8 cellular contexts compared by ENCODE assay signal in the genomic region with DNA sequence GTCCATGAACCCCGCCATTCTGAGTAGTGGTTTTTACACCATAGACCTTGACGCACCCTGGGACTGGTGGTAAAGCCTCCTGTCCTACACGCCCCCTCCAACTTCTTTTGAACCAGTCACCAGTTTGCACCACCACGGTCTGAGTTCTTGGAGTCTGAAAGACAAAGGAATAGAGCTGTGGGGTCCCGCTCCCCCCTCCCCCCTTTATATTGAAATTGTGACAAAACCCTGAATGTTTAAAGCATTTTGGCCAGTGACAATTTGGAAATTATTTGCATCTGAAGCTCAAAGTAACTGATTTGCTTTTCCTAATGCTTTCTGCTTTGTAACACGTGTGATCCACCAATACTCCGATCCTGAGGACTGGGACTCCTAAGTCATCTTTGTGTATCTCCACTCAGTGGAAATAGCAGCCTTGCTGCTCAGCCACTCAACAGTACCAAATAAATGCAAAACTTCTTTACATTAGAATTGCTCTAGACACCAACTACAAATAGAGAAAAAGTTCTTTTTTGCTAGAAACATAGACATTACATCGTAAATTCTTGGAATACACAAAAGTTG. TPM values are rescaled to one million over a fixed set of nuclear protein-coding genes. Genes with fewer than 3 reads are reported as not detected.
DNase-seq lines count a peak whose midpoint lies in the region; ATAC-seq and TF ChIP-seq lines count a peak whose summit lies in the region.

No MANE protein-coding gene starts in this region.

- dilution Hi-C loops in IMR-90 (cut with HindIII; ENCODE audit: low sequenced_read_pairs, unreplicated experiment), result no loop called here

- H3K23ac ChIP-seq in IMR-90 (ENCODE audit: low read depth, low read length), result peak overlapping the region; percentile 59

- CTCF ChIA-PET in IMR-90 (lab: Yijun Ruan, JAX), result interaction anchor here (0.6 kb wide), 1 partner anchor 135 kb away, joined by 3 read pairs; no protein-coding TSS in a partner anchor

- H3K9ac ChIP-seq in ES-I3 (ENCODE audit: low read depth, low read length), result peak overlapping the region; percentile 88
- H3K9ac ChIP-seq in IMR-90 (ENCODE audit: low read depth, low read length), result peak overlapping the region; percentile 85

- peak overlapping the region; percentile 54 for H2AK5ac ChIP-seq in IMR-90 (ENCODE audit: low read depth, low read length)

- H2AFZ ChIP-seq in IMR-90 (replicated peaks; ENCODE audit: low read length, poor library complexity), result peak overlapping the region; percentile 98

- H3K56ac ChIP-seq in IMR-90 (ENCODE audit: extremely low read depth, insufficient read depth, low read length), result peak overlapping the region; percentile 57

- peaks cover 12 to 36% of the 10 kb centered on the region in 2 experiments for H3K79me1 ChIP-seq in IMR-90 (ENCODE audit: low read depth in 1 of 2, low read length in 2 of 2)

- H3K36me3 ChIP-seq in ES-I3 (ENCODE audit: insufficient read depth, low read length), result peaks cover 32% of the 10 kb centered on the region
- H3K36me3 ChIP-seq in IMR-90 (ENCODE audit: control insufficient read depth, insufficient read depth, low read length), result peaks cover 18% of the 10 kb centered on the region
- peaks cover 0 to 30% of the 10 kb centered on the region in 2 donors for H3K36me3 ChIP-seq in adrenal gland (replicated peaks in 1 of 2)

- TF ChIP-seq CTCF in IMR-90 (conservative IDR thresholded peaks at IDR 0.05; ENCODE audit: low read depth, low read length) (no peak), adrenal gland (IDR thresholded peaks at IDR 0.05) (no peak)

- ATAC-seq in IMR-90 (ENCODE audit: low read depth), result peak; percentile 9
- ATAC-seq in GM21825 (IDR thresholded peaks at IDR 0.05; ENCODE audit: unreplicated experiment), result no peak
- no peak for ATAC-seq in left colon
- ATAC-seq in HG03045 (IDR thresholded peaks at IDR 0.05; ENCODE audit: unreplicated experiment), result no peak

- H3K18ac ChIP-seq in IMR-90 (ENCODE audit: low read depth, low read length), result peak overlapping the region; percentile 59

- no peak for TF ChIP-seq RAD21 in IMR-90 (IDR thresholded peaks at IDR 0.05; ENCODE audit: low read length)

- H4K91ac ChIP-seq in IMR-90 (ENCODE audit: insufficient read depth, low read depth, low read length), result peak overlapping the region; percentile 82

- peak overlapping the region; percentile 85 for H3K4me2 ChIP-seq in IMR-90 (ENCODE audit: low read depth, low read length)

- H3K27ac ChIP-seq in IMR-90 (ENCODE audit: insufficient read depth, low read length), result peak overlapping the region; percentile 86
- peak overlapping the region; percentile 96 to 100 (median 99) for H3K27ac ChIP-seq in adrenal gland
- peak overlapping the region; percentile 82 for H3K27ac ChIP-seq in temporal lobe (ENCODE audit: low read depth, low read length)

- H2AK9ac ChIP-seq in IMR-90 (replicated peaks; ENCODE audit: low read depth, low read length, poor library complexity), result peak overlapping the region; percentile 99

- H2BK120ac ChIP-seq in IMR-90 (ENCODE audit: low read depth, low read length), result peak overlapping the region; percentile 66; the same call in 1 of the 2 replicates

- 67% methylated on average over 2 of the region's 8 CpGs; no CpG with 5 or more reads in 1 of the 2 experiments for WGBS in IMR-90 (ENCODE audit: extremely low coverage in 2 of 2, insufficient read length in 1 of 2), 2 experiments
- 55 to 62% (median 59%) methylated on average over 8 of the region's 8 CpGs for WGBS in adrenal gland, 4 donors

- H2BK15ac ChIP-seq in IMR-90 (ENCODE audit: low read depth, low read length), result peak overlapping the region; percentile 22; the same call in 1 of the 3 replicates

- peaks cover 6% of the 10 kb centered on the region; the same call in 1 of the 2 replicates for H3K4me1 ChIP-seq in ES-I3 (ENCODE audit: insufficient read depth, low read length)
- peaks cover 3% of the 10 kb centered on the region; the same call in 1 of the 2 replicates for H3K4me1 ChIP-seq in IMR-90 (ENCODE audit: control insufficient read depth, insufficient read depth, low read length)
- peaks cover 19 to 40% of the 10 kb centered on the region in 2 donors for H3K4me1 ChIP-seq in adrenal gland (replicated peaks in 1 of 2)

- H4K8ac ChIP-seq in IMR-90 (ENCODE audit: low read depth in 2 of 2, low read length in 2 of 2), result peak overlapping the region; percentile 78 to 95

- H4K20me1 ChIP-seq in IMR-90 (ENCODE audit: insufficient read depth, low read length), result peaks cover 38% of the 10 kb centered on the region

- in situ Hi-C loops in IMR-90 (cut with MboI; ENCODE audit: low sequenced_read_pairs), result no loop called here

- peak overlapping the region; percentile 78 for H3K14ac ChIP-seq in IMR-90 (replicated peaks; ENCODE audit: low read depth, low read length)

- H2BK20ac ChIP-seq in IMR-90 (ENCODE audit: low read depth, low read length), result no peak overlapping the region

- peak overlapping the region; percentile 88 for H2BK5ac ChIP-seq in IMR-90 (ENCODE audit: low read depth, low read length, poor library complexity, severe bottlenecking)

- no TSS peak for BruUV-seq in IMR-90 (replicated peaks; lab: Mats Ljungman, UMichigan)

- H3K4me3 ChIP-seq in IMR-90 (ENCODE audit: insufficient read depth, low read depth, low read length) (peak overlapping the region; percentile 52), adrenal gland (peak overlapping the region in 3 of 4 donors; percentile 6 to 90 (median 87))

- peak; percentile 29 for DNase-seq in IMR-90
- no peak for DNase-seq in adrenal gland
- peak; percentile 78 for DNase-seq in left kidney (ENCODE audit: low read depth, low spot score)
- no peak for DNase-seq in left colon

- H4K5ac ChIP-seq in IMR-90 (ENCODE audit: low read depth, low read length), result peak overlapping the region; percentile 85

- H3K4ac ChIP-seq in IMR-90 (ENCODE audit: low read depth, low read length), result peak overlapping the region; percentile 89

- TF ChIP-seq POLR2A in IMR-90 (IDR thresholded peaks at IDR 0.05; ENCODE audit: low read depth, low read length) (no peak), adrenal gland (IDR thresholded peaks at IDR 0.05) (no peak)

- POLR2A ChIA-PET in IMR-90 (lab: Charles Lee; ENCODE audit: unreplicated experiment), result interaction anchor here (0.6 to 1.1 kb wide), 27 partner anchors 14 to 1316 kb away, joined by 3 to 8 read pairs (median 4); a partner anchor contains a TSS

- H3K27me3 ChIP-seq in IMR-90 (ENCODE audit: control insufficient read depth, insufficient read depth, low read length) (no peaks in the 10 kb centered on the region), adrenal gland (no peaks in the 10 kb centered on the region)

- H3K9me3 ChIP-seq in ES-I3 (ENCODE audit: control insufficient read depth, insufficient read depth, low read length) (no peaks in the 10 kb centered on the region), IMR-90 (ENCODE audit: control insufficient read depth, insufficient read depth, low read length) (no peaks in the 10 kb centered on the region), adrenal gland (replicated peaks in 1 of 3) (no peaks in the 10 kb centered on the region)

- no peaks in the 10 kb centered on the region for H3K9me1 ChIP-seq in IMR-90 (ENCODE audit: insufficient read depth, low read length)

- intact Hi-C loops in IMR-90 (cut with micrococcal nuclease), result loop anchor here (1.0 to 2.0 kb wide), 2 partner anchors 27 to 83 kb away; a partner anchor contains a TSS
- intact Hi-C loops in adrenal gland (cut with DNase I), result no loop called here
- intact Hi-C loops in left colon (cut with DNase I, micrococcal nuclease), result no loop called here

TF ChIP-seq in IMR-90, 13 proteins besides CTCF, POLR2A, EP300 and RAD21 (continues in another document):
- TF ChIP-seq, protein P1, sequence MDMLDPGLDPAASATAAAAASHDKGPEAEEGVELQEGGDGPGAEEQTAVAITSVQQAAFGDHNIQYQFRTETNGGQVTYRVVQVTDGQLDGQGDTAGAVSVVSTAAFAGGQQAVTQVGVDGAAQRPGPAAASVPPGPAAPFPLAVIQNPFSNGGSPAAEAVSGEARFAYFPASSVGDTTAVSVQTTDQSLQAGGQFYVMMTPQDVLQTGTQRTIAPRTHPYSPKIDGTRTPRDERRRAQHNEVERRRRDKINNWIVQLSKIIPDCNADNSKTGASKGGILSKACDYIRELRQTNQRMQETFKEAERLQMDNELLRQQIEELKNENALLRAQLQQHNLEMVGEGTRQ (IDR thresholded peaks at IDR 0.05; ENCODE audit: low read depth, low read length), result no peak
- TF ChIP-seq RFX5 (IDR thresholded peaks at IDR 0.05; ENCODE audit: low read depth, low read length) (no peak), MAFK (IDR thresholded peaks at IDR 0.05; ENCODE audit: low read depth, low read length) (no peak), MAZ (IDR thresholded peaks at IDR 0.05; ENCODE audit: borderline replicate concordance, low read depth, low read length) (no peak), SMC3 (IDR thresholded peaks at IDR 0.05; ENCODE audit: low read depth, low read length) (no peak), CHD1 (IDR thresholded peaks at IDR 0.05; ENCODE audit: low read depth, low read length) (no peak), BHLHE40 (IDR thresholded peaks at IDR 0.05; ENCODE audit: low read depth, low read length) (no peak), NFE2L2 (IDR thresholded peaks at IDR 0.05; ENCODE audit: low read depth, low read length) (no peak), FOS (IDR thresholded peaks at IDR 0.05; ENCODE audit: low read depth, low read length) (no peak), RCOR1 (IDR thresholded peaks at IDR 0.05; ENCODE audit: insufficient replicate concordance, low read length) (no peak)

RNA-seq across cellular contexts. Expression of a gene that starts 0.8 kb away (rescaled TPM):
- total RNA-seq in IMR-90 (2012; rRNA removed), result 148 and 260 TPM in 2 replicates
- polyA plus RNA-seq in IMR-90 (2012; rRNA removed), result 191 and 193 TPM in 2 replicates
- 39.8 and 81.0 TPM in 2 replicates for polyA plus RNA-seq in IMR-90 (2012; cell fraction: cytosol; rRNA removed)
- polyA plus RNA-seq in IMR-90 (2012; cell fraction: nucleus; rRNA removed; ENCODE audit: low replicate concordance), result 30.2 and 247 TPM in 2 replicates
- total RNA-seq in adrenal gland, result 100 to 1,000 TPM in 2 of 8 donors, 10 to 100 TPM in 6; 39.8 to 153 (median 82.6) TPM
- 100 to 1,000 TPM; 125 to 248 (median 146) TPM for polyA plus RNA-seq in adrenal gland
- 86.5 TPM for total RNA-seq in temporal lobe
- total RNA-seq in left colon, result 10 to 100 TPM; 85.6 to 91.2 TPM

RNA-seq across cellular contexts. Expression of a gene that starts 26.1 kb away (rescaled TPM):
- total RNA-seq in IMR-90 (2012; rRNA removed) (7.7 and 10.3 TPM in 2 replicates), adrenal gland (10 to 100 TPM in 6 of 8 donors, 1 to 10 TPM in 2; 8.8 to 19.5 (median 12.4) TPM), temporal lobe (8.6 TPM), left colon (1 to 10 TPM; 5.1 to 6.9 TPM)
- polyA plus RNA-seq in IMR-90 (2012; rRNA removed) (7.4 and 9.4 TPM in 2 replicates), adrenal gland (10 to 100 TPM; 24.5 to 25.7 (median 25.1) TPM)
- polyA plus RNA-seq in IMR-90 (2012; cell fraction: cytosol; rRNA removed), result 2.3 and 5.1 TPM in 2 replicates
- 0.36 and 2.1 TPM in 2 replicates for polyA plus RNA-seq in IMR-90 (2012; cell fraction: nucleus; rRNA removed; ENCODE audit: low replicate concordance)

Comparison
In these comparisons a context has a peak if more than half of its experiments do, and no peak if none do; other contexts are left out.
1. DNase-seq: peak in IMR-90 (single experiment) and left kidney (single experiment); none in adrenal gland (0 of 7) and left colon (0 of 2).
2. Peak in every context shown above with its lines, with median percentiles within 50 percentile points of each other: H3K27ac ChIP-seq.